Comparison of ENCODE assay signal across 8 cellular contexts in the genomic region with DNA sequence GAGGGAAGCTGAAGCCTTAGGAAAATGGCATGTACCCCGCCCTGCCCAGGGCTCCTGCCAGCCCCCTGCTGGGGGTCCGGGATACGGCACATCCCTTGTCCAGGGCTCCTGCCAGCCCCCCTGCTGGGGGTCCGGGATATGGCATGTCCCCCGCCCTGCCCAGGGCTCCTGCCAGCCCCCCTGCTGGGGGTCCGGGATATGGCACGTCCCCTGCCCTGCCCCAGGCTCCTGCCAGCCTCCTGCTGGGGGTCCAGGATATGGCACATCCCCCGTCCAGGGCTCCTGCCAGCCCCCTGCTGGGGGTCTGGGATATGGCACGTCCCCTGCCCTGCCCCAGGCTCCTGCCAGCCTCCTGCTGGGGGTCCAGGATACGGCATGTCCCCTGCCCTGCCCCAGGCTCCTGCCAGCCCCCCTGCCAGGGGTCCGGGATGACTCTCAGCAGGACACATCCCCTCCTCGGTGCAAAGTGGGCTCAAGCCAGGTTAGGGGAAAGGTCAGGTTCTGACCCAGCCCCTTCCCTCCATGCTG. TPM values are rescaled to one million over a fixed set of nuclear protein-coding genes. Genes with fewer than 3 reads are reported as not detected.
DNase-seq lines count a peak whose midpoint lies in the region; ATAC-seq and TF ChIP-seq lines count a peak whose summit lies in the region.

No MANE protein-coding gene starts in this region.

- ATAC-seq in activated T-cell treated with anti-CD3 and anti-CD28 coated beads, Interleukin-2, amount 50 U/mL, for 72 hours (replicated peaks in 1 of 2) = peak; percentile 53 to 65
- no peak for ATAC-seq in GM21619 (IDR thresholded peaks at IDR 0.05; ENCODE audit: unreplicated experiment)

- peak; percentile 88 for TF ChIP-seq CTCF in kidney epithelial cell (IDR thresholded peaks at IDR 0.05; ENCODE audit: insufficient read depth, low read length, poor library complexity, severe bottlenecking)

- no peaks in the 10 kb centered on the region for H3K27me3 Mint-ChIP-seq in activated T-cell treated with anti-CD3 and anti-CD28 coated beads, Interleukin-2, amount 50 U/mL, for 72 hours (ENCODE audit: low read depth)

- no peak overlapping the region for H3K27ac Mint-ChIP-seq in activated T-cell treated with anti-CD3 and anti-CD28 coated beads, Interleukin-2, amount 50 U/mL, for 72 hours

- H3K36me3 ChIP-seq in kidney epithelial cell (ENCODE audit: control insufficient read depth, insufficient read depth, low read length) = no peaks in the 10 kb centered on the region

- H3K4me3 ChIP-seq in kidney epithelial cell (ENCODE audit: low read depth, low read length) = no peak overlapping the region

- no peak overlapping the region for H3K4me3 Mint-ChIP-seq in activated T-cell treated with anti-CD3 and anti-CD28 coated beads, Interleukin-2, amount 50 U/mL, for 72 hours

- no peaks in the 10 kb centered on the region for H3K36me3 Mint-ChIP-seq in activated T-cell treated with anti-CD3 and anti-CD28 coated beads, Interleukin-2, amount 50 U/mL, for 72 hours (ENCODE audit: insufficient read depth in 2 of 2)

- peaks cover 0 to under 1% of the 10 kb centered on the region in 2 donors for H3K9me3 Mint-ChIP-seq in activated T-cell treated with anti-CD3 and anti-CD28 coated beads, Interleukin-2, amount 50 U/mL, for 72 hours

- no peaks in the 10 kb centered on the region for H3K4me1 Mint-ChIP-seq in activated T-cell treated with anti-CD3 and anti-CD28 coated beads, Interleukin-2, amount 50 U/mL, for 72 hours (ENCODE audit: low read depth)

- no peaks in the 10 kb centered on the region for H3K27me3 ChIP-seq in kidney epithelial cell (ENCODE audit: control insufficient read depth, insufficient read depth, low read length)

- peak; percentile 24 for DNase-seq in stimulated activated CD4-positive, alpha-beta T cell treated with anti-CD3 and anti-CD28 coated beads, Interleukin-1b, Interleukin-23, amount 100 ng/mL, for 48 hours
- no peak for DNase-seq in stimulated activated CD4-positive, alpha-beta T cell treated with anti-CD3 and anti-CD28 coated beads, Interleukin-4, amount 100 ng/mL, for 24 hours
- DNase-seq in activated T-cell treated with anti-CD3 and anti-CD28 coated beads, Interleukin-2, amount 50 U/mL, for 72 hours = peak in 1 of 2 donors; percentile 37
- DNase-seq in kidney epithelial cell (ENCODE audit: low read depth) (no peak), inferior parietal cortex (ENCODE audit: extremely low spot score) (no peak), NCI-H2081 (lab: John Stamatoyannopoulos, UW) (no peak), NCI-H524 treated with DMSO at 0.1 percent for 48 hours (lab: John Stamatoyannopoulos, UW) (no peak)

RNA-seq across cellular contexts. Expression of a gene that starts 43.2 kb away (rescaled TPM):
- 1 to 10 TPM; 3.5 to 7.2 TPM for total RNA-seq in activated T-cell treated with anti-CD3 and anti-CD28 coated beads, Interleukin-2, amount 50 U/mL, for 72 hours
- total RNA-seq in kidney epithelial cell = 15.1 and 22.4 TPM in 2 replicates
